Comparison of ENCODE assay signal across 8 cellular contexts in genomic region chr2:201126308-201127127, GRCh38. TPM values are rescaled to one million over a fixed set of nuclear protein-coding genes. Genes with fewer than 3 reads are reported as not detected.
DNase-seq lines count a peak whose midpoint lies in the region; ATAC-seq and TF ChIP-seq lines count a peak whose summit lies in the region.

No MANE protein-coding gene starts in this region.

- TF ChIP-seq CTCF in CD14-positive monocyte (IDR thresholded peaks at IDR 0.05): no peak
- TF ChIP-seq CTCF in RWPE1 (conservative IDR thresholded peaks at IDR 0.05; ENCODE audit: low read depth): no peak

- H3K27ac Mint-ChIP-seq in CD14-positive monocyte: peak overlapping the region; percentile 86 to 98 (median 97)

- peak overlapping the region; percentile 86 for H3K9ac ChIP-seq in skeletal muscle satellite cell (ENCODE audit: low read depth, low read length)

- H3K4me3 ChIP-seq in skeletal muscle satellite cell (ENCODE audit: low read length): peak overlapping the region; percentile 41

- no peaks in the 10 kb centered on the region for H3K27me3 ChIP-seq in skeletal muscle satellite cell (ENCODE audit: control insufficient read depth, insufficient read depth, low read length)

- peaks cover 96% of the 10 kb centered on the region for H3K4me1 ChIP-seq in skeletal muscle satellite cell (ENCODE audit: control insufficient read depth, insufficient read depth, low read length)

- H3K27me3 Mint-ChIP-seq in CD14-positive monocyte (ENCODE audit: low read depth in 3 of 3): no peaks in the 10 kb centered on the region

- peak overlapping the region; percentile 42; the same call in 1 of the 2 replicates for H3K27ac ChIP-seq in RWPE1

- POLR2A ChIA-PET in RWPE1 (lab: Yijun Ruan, JAX; ENCODE audit: low non-redundant PET): no interaction called here

- peak overlapping the region; percentile 80 to 94 for H3K4me3 Mint-ChIP-seq in CD14-positive monocyte

- H3K9me3 Mint-ChIP-seq in CD14-positive monocyte: peaks cover 0 to 2% (median 0%) of the 10 kb centered on the region in 7 donors

- peak; percentile 17 for ATAC-seq in GM21390 (IDR thresholded peaks at IDR 0.05; ENCODE audit: unreplicated experiment)

- intact Hi-C loops in CD14-positive monocyte (cut with micrococcal nuclease): no loop called here

- peaks cover 91% of the 10 kb centered on the region for H3K4me1 Mint-ChIP-seq in CD14-positive monocyte

- DNase-seq in CD14-positive monocyte (ENCODE audit: low spot score): no peak
- no peak for DNase-seq in RWPE1 (ENCODE audit: low spot score)
- peak; percentile 70 for DNase-seq in fibroblast of gingiva (ENCODE audit: low read depth)
- no peak for DNase-seq in activated effector memory CD4-positive, alpha-beta T cell treated with Interleukin-2 at 50 U/mL for 16 hours
- no peak for DNase-seq in NCI-H2081 (lab: John Stamatoyannopoulos, UW)
- DNase-seq in NCI-H2107 (lab: John Stamatoyannopoulos, UW): no peak

- H3K36me3 ChIP-seq in skeletal muscle satellite cell (ENCODE audit: insufficient read depth, low read length): peaks cover 11% of the 10 kb centered on the region

- CTCF ChIA-PET in RWPE1 (lab: Yijun Ruan, JAX): no interaction called here

- H3K36me3 Mint-ChIP-seq in CD14-positive monocyte: peaks cover 40 to 47% of the 10 kb centered on the region in 2 donors

- peak overlapping the region; percentile 74 for H3K4me2 ChIP-seq in skeletal muscle satellite cell (ENCODE audit: low read length)

- H3K9me3 ChIP-seq in skeletal muscle satellite cell (replicated peaks; ENCODE audit: low read length): no peaks in the 10 kb centered on the region

RNA-seq across cellular contexts. Expression of gene CFLAR, which starts 10.6 kb away (rescaled TPM):
- polyA plus RNA-seq in CD14-positive monocyte: 10 to 100 TPM; 79.4 to 79.5 TPM
- total RNA-seq in skeletal muscle satellite cell (2012; rRNA removed): 72.1 and 75.3 TPM in 2 replicates

RNA-seq across cellular contexts. Expression of gene NDUFB3, which starts 54.7 kb away (rescaled TPM):
- 100 to 1,000 TPM; 313 to 340 TPM for polyA plus RNA-seq in CD14-positive monocyte
- 62.9 and 96.6 TPM in 2 replicates for total RNA-seq in skeletal muscle satellite cell (2012; rRNA removed)

RNA-seq across cellular contexts. Expression of gene HYCC2, which starts 55.0 kb away (rescaled TPM):
- polyA plus RNA-seq in CD14-positive monocyte: 10 to 100 TPM in 1 of 2 donors, 1 to 10 TPM in 1; 7.7 to 10.2 TPM
- 8.1 and 8.7 TPM in 2 replicates for total RNA-seq in skeletal muscle satellite cell (2012; rRNA removed)

RNA-seq across cellular contexts. Expression of gene CASP10, which starts 56.4 kb away (rescaled TPM):
- polyA plus RNA-seq in CD14-positive monocyte: 10 to 100 TPM; 17.7 to 18.9 TPM
- 1.5 and 2.5 TPM in 2 replicates for total RNA-seq in skeletal muscle satellite cell (2012; rRNA removed)
